ENCODE assay signal across 9 cellular contexts in the genomic region with DNA sequence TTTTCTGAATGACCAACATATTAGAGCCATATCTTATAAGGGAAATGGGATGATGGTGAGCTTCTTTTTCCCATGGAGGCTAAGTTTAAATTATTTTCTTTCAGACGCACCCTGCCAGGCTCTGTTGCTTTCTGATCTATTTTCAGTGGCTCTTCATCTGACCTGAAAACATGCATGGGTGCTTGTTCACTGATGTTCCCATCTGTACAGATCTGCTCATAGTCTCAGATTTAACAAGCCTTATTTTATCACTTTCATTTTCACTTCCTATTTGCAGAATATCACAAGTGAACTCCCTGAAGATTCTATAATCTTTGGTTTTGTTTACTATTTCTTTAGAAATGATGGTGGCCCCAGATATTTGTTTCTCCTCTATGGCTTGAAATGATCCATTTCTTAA. TPM values are rescaled to one million over a fixed set of nuclear protein-coding genes. Genes with fewer than 3 reads are reported as not detected.
A peak's percentile ranks its signal among the peaks of the same experiment; 100 is the strongest.
DNase-seq lines count a peak whose midpoint lies in the region; ATAC-seq and TF ChIP-seq lines count a peak whose summit lies in the region.
"Had no signal": no experiment of that assay in that cellular context is flagged by ENCODE, and none has a peak within 500 bp of the region (broad histone marks: within the 10 kb centered on the region; RNA-seq: fewer than 3 reads in every experiment).

No MANE protein-coding gene starts in this region.

- peak overlapping the region; percentile 59 for H3K4me3 Mint-ChIP-seq in activated naive CD8-positive, alpha-beta T cell treated with anti-CD3 and anti-CD28 coated beads, Interleukin-2, amount 50 U/mL, for 24 hours
- no peak overlapping the region for H3K4me3 Mint-ChIP-seq in CD14-positive monocyte

- TF ChIP-seq CTCF in GM12864 (IDR thresholded peaks at IDR 0.05; ENCODE audit: low read depth, low read length, missing control alignments) (no peak), CD14-positive monocyte (IDR thresholded peaks at IDR 0.05) (no peak)

- intact Hi-C loops in CD14-positive monocyte (cut with micrococcal nuclease): no loop called here

- ATAC-seq in GM19455 (IDR thresholded peaks at IDR 0.05; ENCODE audit: unreplicated experiment) (peak; percentile 99), HG03175 (IDR thresholded peaks at IDR 0.05; ENCODE audit: unreplicated experiment) (peak; percentile 98)
- peak; percentile 53 for ATAC-seq in activated naive CD8-positive, alpha-beta T cell treated with anti-CD3 and anti-CD28 coated beads, Interleukin-2, amount 50 U/mL, for 24 hours

- DNase-seq in GM12864 (ENCODE audit: low read depth) (peak; percentile 72), NCI-H446 (lab: John Stamatoyannopoulos, UW) (no peak), NCI-H1092 (lab: John Stamatoyannopoulos, UW) (no peak), CD14-positive monocyte (ENCODE audit: low spot score) (no peak)
- DNase-seq in activated naive CD8-positive, alpha-beta T cell treated with anti-CD3 and anti-CD28 coated beads, Interleukin-2, amount 50 U/mL, for 24 hours: no peak
- no peak for DNase-seq in stimulated activated CD4-positive, alpha-beta T cell treated with anti-CD3 and anti-CD28 coated beads, Interleukin-15, amount 100 ng/mL, for 24 hours

- no peaks in the 10 kb centered on the region for H3K27me3 Mint-ChIP-seq in activated naive CD8-positive, alpha-beta T cell treated with anti-CD3 and anti-CD28 coated beads, Interleukin-2, amount 50 U/mL, for 24 hours
- peaks cover 0 to 2% (median 0%) of the 10 kb centered on the region in 3 donors for H3K27me3 Mint-ChIP-seq in CD14-positive monocyte (ENCODE audit: low read depth in 3 of 3)

- no peak overlapping the region for H3K4me3 ChIP-seq in GM12864 (ENCODE audit: low read depth, low read length)
- H3K4me3 ChIP-seq: cardiac muscle cell had no signal

- no peaks in the 10 kb centered on the region for H3K36me3 Mint-ChIP-seq in activated naive CD8-positive, alpha-beta T cell treated with anti-CD3 and anti-CD28 coated beads, Interleukin-2, amount 50 U/mL, for 24 hours (ENCODE audit: low read depth)
- H3K36me3 Mint-ChIP-seq in CD14-positive monocyte: no peaks in the 10 kb centered on the region

- no peaks in the 10 kb centered on the region for H3K9me3 Mint-ChIP-seq in activated naive CD8-positive, alpha-beta T cell treated with anti-CD3 and anti-CD28 coated beads, Interleukin-2, amount 50 U/mL, for 24 hours
- H3K9me3 Mint-ChIP-seq in CD14-positive monocyte: peaks cover 0 to 6% (median 0%) of the 10 kb centered on the region in 7 donors

- H3K4me1 Mint-ChIP-seq in activated naive CD8-positive, alpha-beta T cell treated with anti-CD3 and anti-CD28 coated beads, Interleukin-2, amount 50 U/mL, for 24 hours: peaks cover 37% of the 10 kb centered on the region
- H3K4me1 Mint-ChIP-seq in CD14-positive monocyte: peaks cover 6% of the 10 kb centered on the region

- H3K27ac Mint-ChIP-seq in activated naive CD8-positive, alpha-beta T cell treated with anti-CD3 and anti-CD28 coated beads, Interleukin-2, amount 50 U/mL, for 24 hours: peak overlapping the region; percentile 68
- H3K27ac Mint-ChIP-seq in CD14-positive monocyte: peak overlapping the region in 1 of 7 donors; percentile 21

RNA-seq across cellular contexts. Expression of a gene that starts 31.1 kb away (rescaled TPM):
- 10 to 100 TPM; 32.9 to 37.5 TPM for polyA plus RNA-seq in CD14-positive monocyte
